9 cellular contexts compared by ENCODE assay signal in genomic region chr21:45017376-45017960, GRCh38. TPM values are rescaled to one million over a fixed set of nuclear protein-coding genes. Genes with fewer than 3 reads are reported as not detected.
DNase-seq lines count a peak whose midpoint lies in the region; ATAC-seq and TF ChIP-seq lines count a peak whose summit lies in the region.
"Had no signal": no experiment of that assay in that cellular context is flagged by ENCODE, and none has a peak within 500 bp of the region (broad histone marks: within the 10 kb centered on the region; RNA-seq: fewer than 3 reads in every experiment).

No MANE protein-coding gene starts in this region.

- CTCF ChIA-PET in MCF 10A (lab: Yijun Ruan, JAX): no interaction called here

- H3K27me3 ChIP-seq in breast epithelium: no peaks in the 10 kb centered on the region
- H3K27me3 ChIP-seq in mesenchymal stem cell (ENCODE audit: control insufficient read depth in 1 of 2, insufficient read depth in 1 of 2, low read length in 2 of 2): peaks cover 0 to 33% of the 10 kb centered on the region in 2 experiments
- peaks cover 16% of the 10 kb centered on the region for H3K27me3 ChIP-seq in upper lobe of right lung
- peaks cover 0 to 6% of the 10 kb centered on the region in 2 donors for H3K27me3 ChIP-seq in right lobe of liver

- H3K4me1 ChIP-seq in breast epithelium (peaks cover 0 to 8% of the 10 kb centered on the region in 2 donors), mesenchymal stem cell (ENCODE audit: control insufficient read depth, insufficient read depth, low read depth, low read length) (peaks cover 49% of the 10 kb centered on the region), upper lobe of right lung (no peaks in the 10 kb centered on the region), right lobe of liver (no peaks in the 10 kb centered on the region)

- no TSS peak for BruUV-seq in MCF 10A (replicated peaks; lab: Mats Ljungman, UMichigan)

- H3K9me3 ChIP-seq in breast epithelium: no peaks in the 10 kb centered on the region
- no peaks in the 10 kb centered on the region for H3K9me3 ChIP-seq in mesenchymal stem cell (ENCODE audit: control insufficient read depth, low read length)
- H3K9me3 ChIP-seq in upper lobe of right lung: no peaks in the 10 kb centered on the region
- H3K9me3 ChIP-seq in right lobe of liver: no peaks in the 10 kb centered on the region

- ATAC-seq in upper lobe of right lung (no peak), esophagus mucosa (no peak), right lobe of liver (no peak)

- H3K4me3 Mint-ChIP-seq in MCF 10A (ENCODE audit: unreplicated experiment): peak overlapping the region; percentile 56
- H3K4me3 Mint-ChIP-seq in activated naive CD8-positive, alpha-beta T cell treated with anti-CD3 and anti-CD28 coated beads for 36 hours: peak overlapping the region; percentile 61

- no peaks in the 10 kb centered on the region for H3K79me1 ChIP-seq in mesenchymal stem cell (replicated peaks; ENCODE audit: low read length, poor library complexity, severe bottlenecking)

- no peak overlapping the region for H3K27ac Mint-ChIP-seq in MCF 10A (ENCODE audit: low read depth, unreplicated experiment)
- no peak overlapping the region for H3K27ac Mint-ChIP-seq in activated naive CD8-positive, alpha-beta T cell treated with anti-CD3 and anti-CD28 coated beads for 36 hours

- peak overlapping the region; percentile 52 for H2AK5ac ChIP-seq in mesenchymal stem cell (ENCODE audit: low read length, severe bottlenecking)

- H4K91ac ChIP-seq in mesenchymal stem cell (ENCODE audit: low read length): no peak overlapping the region

- 91% methylated on average over 6 of the region's 7 CpGs for WGBS in mesenchymal stem cell
- WGBS in right lobe of liver (ENCODE audit: insufficient coverage, low coverage, low lambda C conversion rate, missing lambda C conversion rate): 88% methylated on average over 4 of the region's 7 CpGs

- H3K9me3 Mint-ChIP-seq in MCF 10A (ENCODE audit: unreplicated experiment): no peaks in the 10 kb centered on the region
- no peaks in the 10 kb centered on the region for H3K9me3 Mint-ChIP-seq in activated naive CD8-positive, alpha-beta T cell treated with anti-CD3 and anti-CD28 coated beads for 36 hours

- no peaks in the 10 kb centered on the region for H3K36me3 Mint-ChIP-seq in MCF 10A (ENCODE audit: insufficient read depth, unreplicated experiment)
- no peaks in the 10 kb centered on the region for H3K36me3 Mint-ChIP-seq in activated naive CD8-positive, alpha-beta T cell treated with anti-CD3 and anti-CD28 coated beads for 36 hours

- no peak overlapping the region for H3K4me2 ChIP-seq in mesenchymal stem cell (ENCODE audit: low read length, poor library complexity, severe bottlenecking)

- no peak overlapping the region for H3K4me3 ChIP-seq in breast epithelium
- no peak overlapping the region for H3K4me3 ChIP-seq in mesenchymal stem cell (ENCODE audit: insufficient read depth in 1 of 2, low read depth in 1 of 2, low read length in 2 of 2)
- no peak overlapping the region for H3K4me3 ChIP-seq in upper lobe of right lung
- no peak overlapping the region for H3K4me3 ChIP-seq in right lobe of liver

- TF ChIP-seq POLR2A in breast epithelium (IDR thresholded peaks at IDR 0.05) (no peak), right lobe of liver (IDR thresholded peaks at IDR 0.05) (no peak)

- TF ChIP-seq CTCF in MCF 10A (IDR thresholded peaks at IDR 0.05; ENCODE audit: unreplicated experiment) (no peak), breast epithelium (IDR thresholded peaks at IDR 0.05) (no peak), upper lobe of right lung (IDR thresholded peaks at IDR 0.05) (no peak), right lobe of liver (IDR thresholded peaks at IDR 0.05) (no peak)

- H3K27ac ChIP-seq in breast epithelium: no peak overlapping the region
- no peak overlapping the region for H3K27ac ChIP-seq in mesenchymal stem cell (ENCODE audit: low read length, poor library complexity, severe bottlenecking)
- H3K27ac ChIP-seq in upper lobe of right lung: no peak overlapping the region
- H3K27ac ChIP-seq in right lobe of liver: no peak overlapping the region

- H2BK120ac ChIP-seq in mesenchymal stem cell (ENCODE audit: low read depth, low read length): no peak overlapping the region

- no peak overlapping the region for H3K14ac ChIP-seq in mesenchymal stem cell (ENCODE audit: low read length in 2 of 2)

- peaks cover 12% of the 10 kb centered on the region for H3K4me1 Mint-ChIP-seq in MCF 10A (ENCODE audit: insufficient read depth, unreplicated experiment)
- H3K4me1 Mint-ChIP-seq in activated naive CD8-positive, alpha-beta T cell treated with anti-CD3 and anti-CD28 coated beads for 36 hours: peaks cover 3% of the 10 kb centered on the region

- DNase-seq in MCF 10A (ENCODE audit: unreplicated experiment): no peak
- DNase-seq in breast epithelium (ENCODE audit: low spot score in 2 of 2): no peak
- no peak for DNase-seq in activated naive CD8-positive, alpha-beta T cell treated with anti-CD3 and anti-CD28 coated beads for 36 hours
- DNase-seq in mesenchymal stem cell: no peak
- peak; percentile 39 for DNase-seq in upper lobe of right lung
- DNase-seq in right lobe of liver: no peak
- no peak for DNase-seq in NCI-H526 treated with DMSO at 0.1 percent for 48 hours (lab: John Stamatoyannopoulos, UW)
- DNase-seq: NCI-H510A had no signal

- H3K9ac ChIP-seq in mesenchymal stem cell (ENCODE audit: low read length): no peak overlapping the region

- no peaks in the 10 kb centered on the region for H3K27me3 Mint-ChIP-seq in MCF 10A (ENCODE audit: insufficient read depth, unreplicated experiment)
- H3K27me3 Mint-ChIP-seq in activated naive CD8-positive, alpha-beta T cell treated with anti-CD3 and anti-CD28 coated beads for 36 hours: peaks cover 48% of the 10 kb centered on the region

- H3K4ac ChIP-seq in mesenchymal stem cell (ENCODE audit: low read depth in 1 of 2, low read length in 2 of 2): no peak overlapping the region

- no peak overlapping the region for H3K18ac ChIP-seq in mesenchymal stem cell (ENCODE audit: low read depth in 1 of 2, low read length in 2 of 2)

- H2BK5ac ChIP-seq in mesenchymal stem cell (ENCODE audit: low read depth, low read length, poor library complexity, severe bottlenecking): no peak overlapping the region

- POLR2A ChIA-PET in MCF 10A (lab: Yijun Ruan, JAX): no interaction called here

- no peak overlapping the region for H4K8ac ChIP-seq in mesenchymal stem cell (ENCODE audit: low read length)

- H3K23ac ChIP-seq in mesenchymal stem cell (ENCODE audit: low read length in 2 of 2): no peak overlapping the region

- intact Hi-C loops in MCF 10A (cut with micrococcal nuclease): no loop called here
- intact Hi-C loops in breast epithelium (cut with DNase I; ENCODE audit: low total_unique reads): no loop called here
- intact Hi-C loops in upper lobe of right lung (cut with DNase I): no loop called here
- intact Hi-C loops in right lobe of liver (cut with DNase I): no loop called here

- no peaks in the 10 kb centered on the region for H3K36me3 ChIP-seq in breast epithelium
- no peaks in the 10 kb centered on the region for H3K36me3 ChIP-seq in mesenchymal stem cell (ENCODE audit: control insufficient read depth in 1 of 2, insufficient read depth in 2 of 2, low read depth in 1 of 2, low read length in 2 of 2)
- no peaks in the 10 kb centered on the region for H3K36me3 ChIP-seq in upper lobe of right lung
- H3K36me3 ChIP-seq in right lobe of liver: no peaks in the 10 kb centered on the region

- H2AFZ ChIP-seq in mesenchymal stem cell (ENCODE audit: low read depth, low read length): no peak overlapping the region

- no peak overlapping the region for H2BK15ac ChIP-seq in mesenchymal stem cell (ENCODE audit: low read depth, poor library complexity, severe bottlenecking)

- H2BK12ac ChIP-seq in mesenchymal stem cell (ENCODE audit: low read length in 2 of 2): peak overlapping the region in 1 of 2 experiments; percentile 16

RNA-seq across cellular contexts. Expression of gene ADARB1, which starts 56.9 kb away (rescaled TPM):
- total RNA-seq in MCF 10A (2022): 18.1 and 19.4 TPM in 2 replicates
- total RNA-seq in breast epithelium: 10 to 100 TPM; 19.9 to 21.3 (median 20.0) TPM
- 10 to 100 TPM; 39.6 to 41.9 TPM for total RNA-seq in activated naive CD8-positive, alpha-beta T cell treated with anti-CD3 and anti-CD28 coated beads for 36 hours
- polyA plus RNA-seq in mesenchymal stem cell (2013, experiment 1 of 2): 4.7 TPM
- 5.0 TPM for polyA plus RNA-seq in mesenchymal stem cell (2013, experiment 2 of 2)
- 73.6 TPM for total RNA-seq in upper lobe of right lung
- total RNA-seq in esophagus mucosa: 5.9 TPM
- total RNA-seq in right lobe of liver: 1 to 10 TPM; 4.7 to 9.9 (median 8.6) TPM
